ENCODE assay signal across 18 cellular contexts in genomic region chr10:86480571-86480970, GRCh38. TPM values are rescaled to one million over a fixed set of nuclear protein-coding genes. Genes with fewer than 3 reads are reported as not detected.
DNase-seq lines count a peak whose midpoint lies in the region; ATAC-seq, FAIRE-seq and TF ChIP-seq lines count a peak whose summit lies in the region.
"Had no signal": no experiment of that assay in that cellular context is flagged by ENCODE, and none has a peak within 500 bp of the region (broad histone marks: within the 10 kb centered on the region; RNA-seq: fewer than 3 reads in every experiment).

No MANE protein-coding gene starts in this region.

- H3K4me3 ChIP-seq in GM12878 = no peak overlapping the region
- H3K4me3 ChIP-seq: GM23248, K562, MG63 had no signal

- TF ChIP-seq POLR2A in GM12878 (IDR thresholded peaks at IDR 0.05; ENCODE audit: low read depth, low read length) = no peak

- ATAC-seq in GM12878 (no peak), left lobe of liver (peak; percentile 56)
- ATAC-seq: K562 had no signal

- SMC1A ChIA-PET in GM12878 (lab: Charles Lee; ENCODE audit: uncharacterized antibody, unreplicated experiment) = interaction anchor here (1.2 to 1.5 kb wide), 4 partner anchors 10 to 79 kb away, joined by 3 to 5 read pairs (median 3); no protein-coding TSS in a partner anchor

- H4K20me1 ChIP-seq in GM12878 (ENCODE audit: control insufficient read depth, insufficient read depth) = no peaks in the 10 kb centered on the region

- RAD21 ChIA-PET in GM12878 (lab: Charles Lee; ENCODE audit: unreplicated experiment) = interaction anchor here (1.3 to 1.5 kb wide), 3 partner anchors 22 to 80 kb away, joined by 3 to 6 read pairs (median 3); no protein-coding TSS in a partner anchor

- TF ChIP-seq RAD21 in GM12878 (IDR thresholded peaks at IDR 0.05; ENCODE audit: insufficient read depth, low read depth, low read length) = no peak

- H2AFZ ChIP-seq in GM12878 (ENCODE audit: control insufficient read depth, low read depth, low read length) = no peak overlapping the region
- H2AFZ ChIP-seq: GM23248 had no signal

- no peak overlapping the region for H3K4me2 ChIP-seq in GM12878 (ENCODE audit: control insufficient read depth, insufficient read depth)

- H3K4me1 ChIP-seq in GM12878 (ENCODE audit: control insufficient read depth, insufficient read depth, low read length) = no peaks in the 10 kb centered on the region

- BruUV-seq in GM12878 (replicated peaks; lab: Mats Ljungman, UMichigan) = TSS peak; percentile 17

- in situ Hi-C loops in ACHN (cut with HindIII; ENCODE audit: low pct_ligation_motif_present, low pct_unique_long_range_greater_than_20kb, low sequenced_read_pairs) (no loop called here), Caki2 (cut with HindIII; ENCODE audit: low pct_unique_long_range_greater_than_20kb, low sequenced_read_pairs) (no loop called here), GM12878 (cut with MboI) (no loop called here)

- 8% methylated on average over 1 of the region's 1 CpG for WGBS in GM12878 (ENCODE audit: insufficient coverage, insufficient replicate concordance, low lambda C conversion rate, missing lambda C conversion rate)

- H3K9ac ChIP-seq in GM12878 (ENCODE audit: control insufficient read depth, insufficient read depth, low read length) = no peak overlapping the region
- H3K9ac ChIP-seq: GM23248 had no signal

- H3K79me2 ChIP-seq in GM12878 (ENCODE audit: control insufficient read depth, insufficient read depth, low read length) = peaks cover 2% of the 10 kb centered on the region

- TF ChIP-seq EP300 in GM12878 (IDR thresholded peaks at IDR 0.05; ENCODE audit: borderline replicate concordance in 1 of 2, control insufficient read depth in 1 of 2, low read depth in 2 of 2, low read length in 2 of 2) = no peak

- CTCF ChIA-PET in GM12878 (lab: Yijun Ruan, JAX) = interaction anchor here (1.1 to 1.5 kb wide), 3 partner anchors 12 to 69 kb away, joined by 3 to 4 read pairs (median 3); no protein-coding TSS in a partner anchor

- no peaks in the 10 kb centered on the region for H3K27me3 ChIP-seq in GM12878 (replicated peaks in 1 of 2; ENCODE audit: control insufficient read depth in 2 of 2, insufficient read depth in 2 of 2, low read length in 1 of 2)
- H3K27me3 ChIP-seq: MG63 had no signal

- TF ChIP-seq CTCF in GM12878 (IDR thresholded peaks at IDR 0.05 in 2 of 3, conservative IDR thresholded peaks at IDR 0.05 in 1 of 3; ENCODE audit: control insufficient read depth in 2 of 3, extremely low read depth in 1 of 3, insufficient read depth in 1 of 3, low read depth in 3 of 3, low read length in 3 of 3) = no peak

- peaks cover 2 to 7% of the 10 kb centered on the region in 2 experiments for H3K36me3 ChIP-seq in GM12878 (ENCODE audit: control insufficient read depth in 2 of 2, insufficient read depth in 2 of 2, low read length in 1 of 2)

- no peaks in the 10 kb centered on the region for H3K9me3 ChIP-seq in GM12878 (replicated peaks; ENCODE audit: control insufficient read depth, insufficient read depth, low read length)
- H3K9me3 ChIP-seq: MG63 had no signal

- no peak overlapping the region for H3K27ac ChIP-seq in GM12878 (ENCODE audit: control insufficient read depth, insufficient read depth)
- H3K27ac ChIP-seq: GM23248 had no signal

- POLR2A ChIA-PET in GM12878 (lab: Charles Lee) = interaction anchor here (0.5 to 0.6 kb wide), 2 partner anchors 60 to 98 kb away, joined by 3 to 4 read pairs; no protein-coding TSS in a partner anchor

- DNase-seq in ACHN (peak; percentile 51), Caki2 (ENCODE audit: low read depth) (peak; percentile 22), GM12878 (ENCODE audit: low read depth, low spot score) (no peak), left lobe of liver (ENCODE audit: low spot score) (no peak), midbrain (lab: John Stamatoyannopoulos, UW) (no peak), COLO829 (ENCODE audit: low spot score) (no peak)
- no peak for DNase-seq in stimulated activated CD4-positive, alpha-beta T cell treated with anti-CD3 and anti-CD28 coated beads, Interleukin-2, amount 100 ng/mL, for 48 hours
- DNase-seq: CD4-positive, alpha-beta memory T cell; GM23248; MG63; NCI-H1105; NCI-H1694 treated with DMSO at 0.1 percent for 48 hours; NCI-H69; NK-92 treated with Interleukin-12 subunit alpha and Interleukin-12 subunit beta, amount 100 ng/mL, for 24 hours had no signal

- intact Hi-C loops in GM12878 (cut with micrococcal nuclease; ENCODE audit: unreplicated experiment) = no loop called here

- peak; percentile 47 for FAIRE-seq in GM12878 (lab: Jason Lieb, UNC)
- FAIRE-seq: GM12891, GM19239, HTR-8/SVneo, K562 had no signal

TF ChIP-seq in GM12878, 131 proteins besides CTCF, POLR2A, EP300 and RAD21 (continues in another document):
- TF ChIP-seq ZZZ3 (IDR thresholded peaks at IDR 0.05; ENCODE audit: control insufficient read depth, insufficient read length, low read depth) (no peak), POLR2AphosphoS2 (IDR thresholded peaks at IDR 0.05; ENCODE audit: low read depth, low read length) (no peak), CEBPZ (IDR thresholded peaks at IDR 0.05; ENCODE audit: low read depth, low read length) (no peak), IKZF1 (conservative IDR thresholded peaks at IDR 0.05) (no peak), ESRRA (IDR thresholded peaks at IDR 0.05; ENCODE audit: low read length) (no peak), EGR1 (IDR thresholded peaks at IDR 0.05; ENCODE audit: borderline replicate concordance in 1 of 2, low read depth in 2 of 2, low read length in 2 of 2) (no peak), SMARCA5 (IDR thresholded peaks at IDR 0.05) (no peak), ZSCAN29 (IDR thresholded peaks at IDR 0.05) (no peak), MTA3 (IDR thresholded peaks at IDR 0.05; ENCODE audit: borderline replicate concordance, low read length) (no peak), FOS (IDR thresholded peaks at IDR 0.05; ENCODE audit: borderline replicate concordance, extremely low read depth, insufficient read length) (no peak), IRF4 (IDR thresholded peaks at IDR 0.05; ENCODE audit: low read depth, low read length) (no peak), BACH1 (IDR thresholded peaks at IDR 0.05; ENCODE audit: borderline replicate concordance) (no peak)
- TF ChIP-seq, protein P1, sequence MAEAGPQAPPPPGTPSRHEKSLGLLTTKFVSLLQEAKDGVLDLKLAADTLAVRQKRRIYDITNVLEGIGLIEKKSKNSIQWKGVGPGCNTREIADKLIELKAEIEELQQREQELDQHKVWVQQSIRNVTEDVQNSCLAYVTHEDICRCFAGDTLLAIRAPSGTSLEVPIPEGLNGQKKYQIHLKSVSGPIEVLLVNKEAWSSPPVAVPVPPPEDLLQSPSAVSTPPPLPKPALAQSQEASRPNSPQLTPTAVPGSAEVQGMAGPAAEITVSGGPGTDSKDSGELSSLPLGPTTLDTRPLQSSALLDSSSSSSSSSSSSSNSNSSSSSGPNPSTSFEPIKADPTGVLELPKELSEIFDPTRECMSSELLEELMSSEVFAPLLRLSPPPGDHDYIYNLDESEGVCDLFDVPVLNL (IDR thresholded peaks at IDR 0.05; ENCODE audit: low read depth, low read length) = no peak

RNA-seq across cellular contexts. Expression of gene WAPL, which starts 41.0 kb away (rescaled TPM):
- 21.8 and 36.0 TPM in 2 replicates for total RNA-seq in Caki2 (2014; rRNA removed; shearing (Covaris generic); ENCODE audit: low replicate concordance)
- 71.4 and 74.0 TPM in 2 replicates for total RNA-seq in GM12878 (2013; cell fraction: nucleolus; rRNA removed)
- total RNA-seq in GM12878 (2014; rRNA removed) (31.6 and 42.6 TPM in 2 replicates), GM12878 (2014; rRNA removed; fragmentation: Illumina TruSeq; extraction: Trizol) (43.4 and 45.8 TPM in 2 replicates), GM12878 (2021) (31.2 and 31.3 TPM in 2 replicates), left lobe of liver (14.3 TPM)
- 21.1 TPM for polyA plus RNA-seq in GM12878 (2011; ENCODE audit: low read depth)
- polyA plus RNA-seq in GM12878 (2011; rRNA removed) (25.2 and 30.3 TPM in 2 replicates), GM12878 (2014; fragmentation: Illumina TruSeq; extraction: Trizol) (30.1 and 40.2 TPM in 2 replicates), GM12878 (2014; fragmentation: Nextera tagmentation; extraction: Ambion mirVana) (10 to 100 TPM; 15.7 to 18.5 TPM), GM12878 (2014; rRNA removed) (18.4 and 20.3 TPM in 2 replicates), GM12878 (2016; fragmentation: Nextera tagmentation; extraction: Ambion mirVana) (10 to 100 TPM; 27.8 to 31.0 TPM)
- polyA plus RNA-seq in GM12878 (2011; cell fraction: cytosol; rRNA removed) = 9.3 and 12.5 TPM in 2 replicates
- 12.7 and 15.3 TPM in 2 replicates for polyA plus RNA-seq in GM12878 (2011; cell fraction: nucleus; rRNA removed)
- 23.9 and 24.0 TPM in 2 replicates for polyA plus RNA-seq in GM12878 (2012)
- polyA minus RNA-seq in GM12878 (2011; rRNA and poly(A)+ RNA removed) = 25.9 and 48.6 TPM in 2 replicates
- 19.8 and 25.7 TPM in 2 replicates for polyA minus RNA-seq in GM12878 (2011; cell fraction: cytosol; rRNA and poly(A)+ RNA removed)
- polyA minus RNA-seq in GM12878 (2011; cell fraction: nucleus; rRNA and poly(A)+ RNA removed) = 13.3 and 25.1 TPM in 2 replicates

Comparison
In these comparisons a context has a peak if more than half of its experiments do, and no peak if none do; other contexts are left out.
1. DNase-seq: peak in ACHN (single experiment) and Caki2 (single experiment); none in GM12878 (single experiment), left lobe of liver (single experiment), midbrain (single experiment), stimulated activated CD4-positive, alpha-beta T cell treated with anti-CD3 and anti-CD28 coated beads, Interleukin-2, amount 100 ng/mL, for 48 hours (0 of 2) and COLO829 (single experiment).